In the genomic region with DNA sequence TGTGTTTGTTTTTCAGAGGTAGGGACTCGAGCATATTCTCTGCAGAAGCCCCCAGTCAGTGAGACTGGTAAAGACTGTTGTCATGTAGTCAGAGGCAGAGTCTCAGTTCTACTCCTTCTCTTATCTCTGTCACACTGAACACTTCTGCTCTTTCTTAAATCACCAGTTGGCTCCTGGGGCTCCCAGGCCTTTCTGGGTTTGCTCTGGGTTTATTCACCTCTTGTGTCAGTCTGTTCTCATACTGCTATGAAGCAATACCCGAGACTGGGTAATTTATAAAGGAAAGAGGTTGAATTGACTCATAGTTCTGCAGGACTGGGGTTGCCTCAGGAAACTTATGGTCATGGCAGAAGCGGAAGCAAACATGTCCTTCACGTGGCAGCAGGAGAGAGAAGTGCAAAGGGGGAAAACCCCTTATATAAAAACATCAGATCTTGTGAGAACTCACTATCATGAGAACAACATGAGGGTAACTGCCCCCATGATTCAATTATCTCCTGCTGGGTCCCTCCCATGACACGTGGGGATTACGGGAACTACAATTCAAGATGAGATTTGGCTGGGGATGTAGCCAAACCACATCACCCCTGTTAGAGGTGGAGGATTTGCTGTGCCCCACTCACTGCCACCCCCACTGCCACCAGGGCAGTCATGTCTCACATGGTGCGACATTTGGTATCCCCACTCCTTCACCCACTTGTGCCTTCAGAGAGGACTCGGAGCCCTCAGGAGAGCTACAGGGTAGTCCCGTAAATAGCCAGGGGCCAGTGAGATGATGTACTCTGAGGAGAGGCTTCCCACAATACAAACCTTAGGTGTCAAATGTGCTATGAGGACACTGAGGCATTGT, we compare ENCODE assay signal across 8 cellular contexts. TPM values are rescaled to one million over a fixed set of nuclear protein-coding genes. Genes with fewer than 3 reads are reported as not detected.
DNase-seq lines count a peak whose midpoint lies in the region; ATAC-seq and TF ChIP-seq lines count a peak whose summit lies in the region.

No MANE protein-coding gene starts in this region.

- H3K4me1 ChIP-seq in PC-3 (ENCODE audit: insufficient read depth, low read length) (no peaks in the 10 kb centered on the region), suprapubic skin (peaks cover 13% of the 10 kb centered on the region), psoas muscle (peaks cover 5% of the 10 kb centered on the region)

- no peak overlapping the region for H3K4me2 ChIP-seq in PC-3 (ENCODE audit: low read length)

- BruUV-seq in PC-3 (replicated peaks; lab: Mats Ljungman, UMichigan): no TSS peak

- DNase-seq in GM12865 (ENCODE audit: low read depth) (peak; percentile 94), PC-3 (peak; percentile 16), medulla oblongata (ENCODE audit: extremely low spot score) (peak; percentile 79), suprapubic skin (ENCODE audit: low spot score in 2 of 2) (no peak), DMS 273 (lab: John Stamatoyannopoulos, UW; ENCODE audit: unreplicated experiment) (no peak), psoas muscle (no peak)
- peak; percentile 64 for DNase-seq in activated gamma-delta T cell treated with anti-CD3 and anti-CD28 coated beads, Interleukin-2, amount 50 U/mL, for 16 hours (ENCODE audit: low read depth)

- no peaks in the 10 kb centered on the region for H4K20me1 ChIP-seq in PC-3 (ENCODE audit: low read length)

- no peaks in the 10 kb centered on the region for H3K9me2 ChIP-seq in PC-3 (replicated peaks; ENCODE audit: low read length)

- TF ChIP-seq POLR2A in suprapubic skin (IDR thresholded peaks at IDR 0.05): no peak

- WGBS in suprapubic skin: 59% methylated on average over 7 of the region's 9 CpGs
- 88 to 94% (median 89%) methylated on average over 9 of the region's 9 CpGs for WGBS in psoas muscle, 3 donors

- no peaks in the 10 kb centered on the region for H3K79me2 ChIP-seq in PC-3 (ENCODE audit: low read length)

- H3K27me3 ChIP-seq in PC-3 (ENCODE audit: low read length): no peaks in the 10 kb centered on the region
- H3K27me3 ChIP-seq in suprapubic skin: no peaks in the 10 kb centered on the region
- H3K27me3 ChIP-seq in psoas muscle (ENCODE audit: insufficient read depth in 3 of 3, low read length in 2 of 3): no peaks in the 10 kb centered on the region

- H3K27ac ChIP-seq in PC-3 (ENCODE audit: low read length) (no peak overlapping the region), suprapubic skin (peak overlapping the region; percentile 21), psoas muscle (no peak overlapping the region)

- peak; percentile 75 for ATAC-seq in HG02623 (IDR thresholded peaks at IDR 0.05; ENCODE audit: unreplicated experiment)
- no peak for ATAC-seq in PC-3
- ATAC-seq in psoas muscle: no peak

- TF ChIP-seq CTCF in GM12865 (IDR thresholded peaks at IDR 0.05; ENCODE audit: insufficient read depth, low read depth, low read length, missing control alignments): no peak
- TF ChIP-seq CTCF in PC-3 (conservative IDR thresholded peaks at IDR 0.05; ENCODE audit: low read depth, low read length): no peak
- no peak for TF ChIP-seq CTCF in suprapubic skin (IDR thresholded peaks at IDR 0.05)
- TF ChIP-seq CTCF in psoas muscle (IDR thresholded peaks at IDR 0.05): no peak

- CTCF ChIA-PET in PC-3 (lab: Charles Lee): no interaction called here

- POLR2A ChIA-PET in PC-3 (lab: Charles Lee; ENCODE audit: unreplicated experiment): no interaction called here

- no peak for TF ChIP-seq EP300 in suprapubic skin (IDR thresholded peaks at IDR 0.05)

- peak overlapping the region; percentile 47 for H3K4me3 ChIP-seq in GM12865 (ENCODE audit: low read depth, low read length)
- no peak overlapping the region for H3K4me3 ChIP-seq in PC-3 (ENCODE audit: low read length)
- H3K4me3 ChIP-seq in suprapubic skin: no peak overlapping the region
- H3K4me3 ChIP-seq in psoas muscle: no peak overlapping the region

- H3K9me3 ChIP-seq in PC-3 (ENCODE audit: low read length) (no peaks in the 10 kb centered on the region), suprapubic skin (no peaks in the 10 kb centered on the region), psoas muscle (no peaks in the 10 kb centered on the region)

- H3F3A ChIP-seq in PC-3 (ENCODE audit: low read length, unreplicated experiment): no peaks in the 10 kb centered on the region

- intact Hi-C loops in PC-3 (cut with micrococcal nuclease) (no loop called here), psoas muscle (cut with DNase I) (no loop called here)

- H3K36me3 ChIP-seq in PC-3 (ENCODE audit: low read depth, low read length) (no peaks in the 10 kb centered on the region), suprapubic skin (no peaks in the 10 kb centered on the region), psoas muscle (ENCODE audit: insufficient read depth in 1 of 2, low read depth in 1 of 2) (no peaks in the 10 kb centered on the region)

- H3K9ac ChIP-seq in PC-3 (ENCODE audit: low read length): no peak overlapping the region

- H2AFZ ChIP-seq in PC-3 (ENCODE audit: low read length): no peak overlapping the region

RNA-seq across cellular contexts. Expression of a gene that starts 35.9 kb away (rescaled TPM):
- total RNA-seq in PC-3 (2014; rRNA removed) (22.5 and 28.4 TPM in 2 replicates), suprapubic skin (10 to 100 TPM in 3 of 4 donors, 1 to 10 TPM in 1; 9.0 to 38.0 (median 23.5) TPM), psoas muscle (100 to 1,000 TPM in 1 of 4 donors, 10 to 100 TPM in 3; 50.9 to 174 (median 68.6) TPM)
- polyA plus RNA-seq in psoas muscle: 10 to 100 TPM in 2 of 3 donors, 1 to 10 TPM in 1; 8.8 to 47.8 (median 32.5) TPM

Comparison
In these comparisons a context has a peak if more than half of its experiments do, and no peak if none do; other contexts are left out.
1. DNase-seq: peak in GM12865 (single experiment), PC-3 (single experiment), activated gamma-delta T cell treated with anti-CD3 and anti-CD28 coated beads, Interleukin-2, amount 50 U/mL, for 16 hours (single experiment) and medulla oblongata (single experiment); none in suprapubic skin (0 of 2), DMS 273 (single experiment) and psoas muscle (0 of 2).